ENCODE assay signal across 8 cellular contexts in the genomic region with DNA sequence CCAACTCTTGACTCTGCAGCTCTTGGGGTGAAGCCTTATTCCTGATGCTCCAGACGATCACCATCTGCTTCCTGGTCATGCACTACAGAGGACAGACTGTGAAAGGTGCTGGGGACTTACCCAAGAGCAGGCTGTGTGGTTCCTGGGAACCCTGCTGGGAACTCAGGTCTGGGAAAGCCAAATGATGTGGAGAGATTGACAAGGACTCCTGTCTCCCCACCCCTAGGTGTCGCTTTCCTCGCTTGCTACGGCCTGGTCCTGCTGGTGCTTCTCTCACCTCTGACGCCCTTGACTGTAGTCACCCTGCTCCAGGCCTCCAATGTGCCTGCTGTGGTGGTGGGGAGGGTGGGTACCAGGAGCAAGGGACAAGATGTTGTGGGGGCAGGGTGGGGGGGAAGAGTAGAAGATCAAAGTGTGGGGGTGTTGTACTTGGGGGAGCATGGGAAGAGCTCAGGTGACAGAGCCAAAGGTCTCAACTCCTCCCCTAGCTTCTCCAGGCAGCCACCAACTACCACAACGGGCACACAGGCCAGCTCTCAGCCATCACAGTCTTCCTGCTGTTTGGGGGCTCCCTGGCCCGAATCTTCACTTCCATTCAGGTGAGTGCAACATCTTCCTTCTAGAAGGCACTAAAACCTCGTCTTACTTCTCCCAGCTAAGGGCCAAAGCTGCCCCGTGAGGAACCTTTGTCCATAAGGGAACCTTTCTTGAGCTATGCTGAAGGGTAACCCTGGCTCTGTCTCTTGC. TPM values are rescaled to one million over a fixed set of nuclear protein-coding genes. Genes with fewer than 3 reads are reported as not detected.
DNase-seq lines count a peak whose midpoint lies in the region; ATAC-seq and TF ChIP-seq lines count a peak whose summit lies in the region.

No MANE protein-coding gene starts in this region.

- whole genome bisulfite sequencing in testis, 2 donors, result 80 to 94% methylated on average over 9 of the region's 9 CpGs

- peaks cover 24% of the 10 kb centered on the region for H3K4me1 ChIP-seq in testis

- no peak for TF ChIP-seq POLR2A in testis (IDR thresholded peaks at IDR 0.05)

- DNase-seq in AG09309 (ENCODE audit: low read depth), result no peak
- peak; percentile 67 for DNase-seq in H7
- peak; percentile 38 for DNase-seq in kidney tubule cell (ENCODE audit: low spot score)
- no peak for DNase-seq in glutamatergic neuron
- no peak for DNase-seq in testis

- H3K27me3 Mint-ChIP-seq in glutamatergic neuron (ENCODE audit: unreplicated experiment), result peaks cover 11% of the 10 kb centered on the region

- no peaks in the 10 kb centered on the region for H3K9me3 ChIP-seq in testis

- H3K27ac Mint-ChIP-seq in glutamatergic neuron (ENCODE audit: unreplicated experiment), result no peak overlapping the region

- TF ChIP-seq CTCF in AG09309 (IDR thresholded peaks at IDR 0.05; ENCODE audit: control insufficient read depth, insufficient read depth, low read depth, low read length, missing control alignments), result peak; percentile 16
- peak; percentile 63 for TF ChIP-seq CTCF in VCaP (conservative IDR thresholded peaks at IDR 0.05)
- TF ChIP-seq CTCF in glutamatergic neuron (IDR thresholded peaks at IDR 0.05; ENCODE audit: partially characterized antibody, unreplicated experiment), result no peak
- TF ChIP-seq CTCF in testis (IDR thresholded peaks at IDR 0.05), result no peak

- H3K36me3 ChIP-seq in H7 (replicated peaks; ENCODE audit: control insufficient read depth, insufficient read depth, low read length) (peaks cover 5% of the 10 kb centered on the region), testis (ENCODE audit: low read depth, missing control alignments) (no peaks in the 10 kb centered on the region)

- H3K4me3 ChIP-seq in AG09309 (ENCODE audit: control insufficient read depth, low read depth, low read length), result no peak overlapping the region
- H3K4me3 ChIP-seq in H7 (ENCODE audit: insufficient read depth, low read depth, low read length), result no peak overlapping the region
- no peak overlapping the region for H3K4me3 ChIP-seq in testis

- H3K4me3 Mint-ChIP-seq in glutamatergic neuron (ENCODE audit: unreplicated experiment), result no peak overlapping the region

- ATAC-seq in GM19463 (IDR thresholded peaks at IDR 0.05; ENCODE audit: unreplicated experiment) (no peak), GM21526 (IDR thresholded peaks at IDR 0.05; ENCODE audit: low FRiP score, unreplicated experiment) (no peak)

- peaks cover 15% of the 10 kb centered on the region for H3K9me3 Mint-ChIP-seq in glutamatergic neuron (ENCODE audit: unreplicated experiment)

- intact Hi-C loops in testis (cut with DNase I; ENCODE audit: low total_unique reads), result no loop called here

- H3K27ac ChIP-seq in VCaP (no peak overlapping the region), testis (no peak overlapping the region)

- no peaks in the 10 kb centered on the region for H3K36me3 Mint-ChIP-seq in glutamatergic neuron (ENCODE audit: unreplicated experiment)

- no peaks in the 10 kb centered on the region for H3K27me3 ChIP-seq in H7 (ENCODE audit: control insufficient read depth, insufficient read depth, low read length)
- no peaks in the 10 kb centered on the region for H3K27me3 ChIP-seq in testis

- H3K4me1 Mint-ChIP-seq in glutamatergic neuron (ENCODE audit: low read depth, unreplicated experiment), result peaks cover 9% of the 10 kb centered on the region

RNA-seq across cellular contexts. Expression of a gene that starts 3.0 kb away (rescaled TPM):
- total RNA-seq in H7 (2014; rRNA removed; shearing (Covaris generic)), result 33.8 and 44.0 TPM in 2 replicates
- total RNA-seq in glutamatergic neuron (ENCODE audit: unreplicated experiment), result 1.7 TPM
- total RNA-seq in testis, result 1 to 10 TPM; 2.8 to 4.0 TPM
- polyA plus RNA-seq in testis (ENCODE audit: insufficient read depth, low read depth, low replicate concordance), result 2.6 TPM

RNA-seq across cellular contexts. Expression of a gene that starts 3.2 kb away (rescaled TPM):
- 111 and 146 TPM in 2 replicates for total RNA-seq in H7 (2014; rRNA removed; shearing (Covaris generic))
- total RNA-seq in glutamatergic neuron (ENCODE audit: unreplicated experiment) (60.2 TPM), testis (10 to 100 TPM; 55.7 to 88.7 TPM)
- polyA plus RNA-seq in testis (ENCODE audit: insufficient read depth, low read depth, low replicate concordance), result 60.9 TPM

RNA-seq across cellular contexts. Expression of a gene that starts 7.4 kb away (rescaled TPM):
- 0.22 and 0.55 TPM in 2 replicates for total RNA-seq in H7 (2014; rRNA removed; shearing (Covaris generic))
- total RNA-seq in glutamatergic neuron (ENCODE audit: unreplicated experiment) (not detected), testis (1 to 10 TPM; 2.0 to 6.4 TPM)
- polyA plus RNA-seq in testis (ENCODE audit: insufficient read depth, low read depth, low replicate concordance), result 54.8 TPM

RNA-seq across cellular contexts. Expression of a gene that starts 25.1 kb away (rescaled TPM):
- total RNA-seq in H7 (2014; rRNA removed; shearing (Covaris generic)), result 137 and 203 TPM in 2 replicates
- total RNA-seq in glutamatergic neuron (ENCODE audit: unreplicated experiment), result 66.4 TPM
- total RNA-seq in testis, result 10 to 100 TPM; 77.4 to 83.5 TPM
- polyA plus RNA-seq in testis (ENCODE audit: insufficient read depth, low read depth, low replicate concordance), result 108 TPM

RNA-seq across cellular contexts. Expression of a gene that starts 27.9 kb away (rescaled TPM):
- 49.0 and 52.0 TPM in 2 replicates for total RNA-seq in H7 (2014; rRNA removed; shearing (Covaris generic))
- 108 TPM for total RNA-seq in glutamatergic neuron (ENCODE audit: unreplicated experiment)
- total RNA-seq in testis, result 10 to 100 TPM; 53.8 to 60.3 TPM
- 76.0 TPM for polyA plus RNA-seq in testis (ENCODE audit: insufficient read depth, low read depth, low replicate concordance)

Comparison
In these comparisons a context has a peak if more than half of its experiments do, and no peak if none do; other contexts are left out.
1. DNase-seq: peak in H7 (single experiment) and kidney tubule cell (single experiment); none in AG09309 (single experiment), glutamatergic neuron (single experiment) and testis (single experiment).
2. CTCF ChIP-seq: peak in AG09309 (single experiment) and VCaP (single experiment); none in glutamatergic neuron (single experiment) and testis (0 of 3).